In the genomic region with DNA sequence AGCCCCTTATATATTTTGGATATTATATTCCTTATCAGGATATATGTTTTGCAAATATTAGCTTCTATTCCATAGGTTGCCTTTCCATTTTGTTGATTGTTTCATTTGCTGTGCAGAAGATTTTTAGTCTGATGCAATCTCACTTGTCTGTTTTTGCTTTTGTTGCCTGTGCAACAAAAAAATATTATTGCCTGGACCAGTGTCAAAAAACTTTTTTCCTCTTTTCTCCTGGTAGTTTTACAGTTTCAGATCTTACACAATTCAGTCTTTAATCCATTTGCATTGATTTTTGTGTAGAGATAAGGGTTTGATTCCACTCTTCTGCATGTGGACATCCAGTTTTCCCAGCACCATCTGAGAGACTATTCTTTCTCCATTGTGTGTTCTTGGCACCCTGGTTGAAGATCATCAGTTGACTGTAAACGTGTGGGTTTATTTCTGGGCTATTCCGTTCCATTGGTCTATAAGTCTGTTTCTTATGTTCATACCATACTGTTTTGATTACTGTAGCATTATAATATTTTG, we compare ENCODE assay signal across 27 cellular contexts.
"Had no signal": no experiment of that assay in that cellular context is flagged by ENCODE, and none has a peak within 500 bp of the region (broad histone marks: within the 10 kb centered on the region; RNA-seq: fewer than 3 reads in every experiment).

No MANE protein-coding gene starts in this region.

- ATAC-seq: heart right ventricle; left cardiac atrium; lower lobe of right lung; naive thymus-derived CD8-positive, alpha-beta T cell; psoas muscle; right cardiac atrium; stimulated activated naive B cell treated with anti-CD40 and anti-IgM and Interleukin-4, amounts not matched to agents 10 μg/mL and 1 μg/mL and 100 μg/mL, for 72 hours; stimulated activated naive CD8-positive, alpha-beta T cell treated with anti-CD3 and anti-CD28 coated beads, Interleukin-15, amount 100 ng/mL, for 72 hours; upper lobe of right lung had no signal

- H3K27ac ChIP-seq: coronary artery, esophagus muscularis mucosa, heart right ventricle, left ventricle myocardium inferior, lower lobe of right lung, ovary, psoas muscle, skin epidermis, spleen, suprapubic skin, transverse colon, upper lobe of right lung, uterus had no signal

- DNase-seq: dermis blood vessel endothelial cell; effector memory CD4-positive, alpha-beta T cell; foreskin melanocyte; glutamatergic neuron; heart right ventricle; hippocampal formation; left cardiac atrium; left ventricle myocardium inferior; lower lobe of right lung; naive thymus-derived CD8-positive, alpha-beta T cell; nephron progenitor cell; occipital lobe; ovary; posterior cingulate gyrus; psoas muscle; right cardiac atrium; spleen; stimulated activated CD4-positive, alpha-beta T cell treated with anti-CD3 and anti-CD28 coated beads, Interleukin-4, amount 100 ng/mL, for 4 hours; stimulated activated naive B cell treated with anti-CD40 and anti-IgM and Interleukin-4, amounts not matched to agents 10 μg/mL and 1 μg/mL and 100 μg/mL, for 72 hours; stimulated activated naive CD8-positive, alpha-beta T cell treated with anti-CD3 and anti-CD28 coated beads, Interleukin-15, amount 100 ng/mL, for 72 hours; transverse colon; upper lobe of right lung; uterus had no signal

- H3K4me1 ChIP-seq: esophagus muscularis mucosa, heart right ventricle, lower lobe of right lung, psoas muscle, spleen, suprapubic skin, transverse colon, upper lobe of right lung, uterus had no signal

- H3K9me3 ChIP-seq: ovary had no signal

- H3K27me3 ChIP-seq: esophagus muscularis mucosa, heart right ventricle, ovary, spleen, suprapubic skin, transverse colon, upper lobe of right lung, uterus had no signal

- H3K36me3 ChIP-seq: esophagus muscularis mucosa, heart right ventricle, left ventricle myocardium inferior, lower lobe of right lung, ovary, spleen, suprapubic skin, transverse colon, upper lobe of right lung, uterus had no signal

- H3K4me3 ChIP-seq: coronary artery, esophagus muscularis mucosa, heart right ventricle, left ventricle myocardium inferior, lower lobe of right lung, ovary, psoas muscle, skin epidermis, spleen, suprapubic skin, transverse colon, upper lobe of right lung, uterus had no signal
